ENCODE assay signal across 19 cellular contexts in genomic region chr1:217919683-217920502, GRCh38.
DNase-seq lines count a peak whose midpoint lies in the region; ATAC-seq and TF ChIP-seq lines count a peak whose summit lies in the region.
"Had no signal": no experiment of that assay in that cellular context is flagged by ENCODE, and none has a peak within 500 bp of the region (broad histone marks: within the 10 kb centered on the region; RNA-seq: fewer than 3 reads in every experiment).

No MANE protein-coding gene starts in this region.

- H3K36me3 Mint-ChIP-seq in HFFc6 (ENCODE audit: low read depth), result no peaks in the 10 kb centered on the region
- H3K36me3 Mint-ChIP-seq: natural killer cell treated with Interleukin-12 subunit alpha and Interleukin-12 subunit beta and Interleukin-15 and Interleukin-18, amount 100 ng/mL, for 72 hours had no signal

- H3K27ac ChIP-seq in OCI-LY3 (ENCODE audit: low read length) (no peak overlapping the region), skeletal muscle tissue (ENCODE audit: low read depth, low read length) (no peak overlapping the region)
- H3K27ac ChIP-seq: adrenal gland had no signal

- peaks cover 5% of the 10 kb centered on the region; the same call in 1 of the 2 replicates for H3K27me3 Mint-ChIP-seq in HFFc6 (ENCODE audit: insufficient read depth)
- H3K27me3 Mint-ChIP-seq: central memory CD8-positive, alpha-beta T cell; natural killer cell treated with Interleukin-12 subunit alpha and Interleukin-12 subunit beta and Interleukin-15 and Interleukin-18, amount 100 ng/mL, for 72 hours had no signal

- H2AFZ ChIP-seq in OCI-LY3 (ENCODE audit: low read depth, low read length), result no peak overlapping the region

- no peak overlapping the region for H3K9ac ChIP-seq in OCI-LY3 (ENCODE audit: low read length)
- peak overlapping the region in 1 of 3 donors; percentile 42 for H3K9ac ChIP-seq in skeletal muscle tissue (ENCODE audit: low read depth in 1 of 3, low read length in 3 of 3)

- H3K9me3 Mint-ChIP-seq in HFFc6, result peaks cover 17% of the 10 kb centered on the region

- H3K27me3 ChIP-seq in OCI-LY3 (ENCODE audit: low read depth, low read length) (0 out of 2 replicates have a peak, but pooled peaks cover 3% of the 10 kb centered on the region), skeletal muscle tissue (ENCODE audit: control insufficient read depth in 3 of 3, insufficient read depth in 3 of 3, low read length in 3 of 3) (peaks cover 7 to 14% (median 8%) of the 10 kb centered on the region in 3 donors)

- no peak for ATAC-seq in HG03039 (IDR thresholded peaks at IDR 0.05; ENCODE audit: unreplicated experiment)
- ATAC-seq: activated T-helper 17 cell treated with anti-CD3 and anti-CD28 coated beads, Interleukin-2, amount 50 U/mL, for 72 hours; natural killer cell treated with Interleukin-12 subunit alpha and Interleukin-12 subunit beta and Interleukin-15 and Interleukin-18, amount 100 ng/mL, for 72 hours; Right ventricle myocardium inferior had no signal

- DNase-seq in GM04503 (ENCODE audit: low read depth), result peak; percentile 3
- DNase-seq in inferior parietal cortex (ENCODE audit: extremely low spot score), result peak; percentile 33
- no peak for DNase-seq in HFFc6
- DNase-seq in NCI-H226, result no peak
- DNase-seq: adrenal gland; Calu3; effector CD4-positive, alpha-beta T cell; NCI-H1436; NCI-H446; stimulated activated CD4-positive, alpha-beta T cell treated with anti-CD3 and anti-CD28 coated beads, Interleukin-1b, Interleukin-23, amount 100 ng/mL, for 48 hours; T-helper 2 cell had no signal

- H3K9me3 ChIP-seq in OCI-LY3 (ENCODE audit: insufficient read depth, low read length) (no peaks in the 10 kb centered on the region), skeletal muscle tissue (ENCODE audit: control insufficient read depth in 3 of 3, low read length in 3 of 3) (peaks cover 0 to 2% (median 0%) of the 10 kb centered on the region in 3 donors)
- H3K9me3 ChIP-seq: adrenal gland had no signal

- H3K36me3 ChIP-seq in OCI-LY3 (replicated peaks; ENCODE audit: low read depth, low read length), result no peaks in the 10 kb centered on the region
- no peaks in the 10 kb centered on the region for H3K36me3 ChIP-seq in skeletal muscle tissue (ENCODE audit: control insufficient read depth in 3 of 3, insufficient read depth in 3 of 3, low read length in 3 of 3)
- H3K36me3 ChIP-seq: adrenal gland had no signal

- TF ChIP-seq CTCF in OCI-LY3 (IDR thresholded peaks at IDR 0.05; ENCODE audit: low read depth, low read length) (no peak), HFFc6 (IDR thresholded peaks at IDR 0.05) (no peak)

- H3K4me3 ChIP-seq in OCI-LY3 (ENCODE audit: low read length) (no peak overlapping the region; the same call in 1 of the 2 replicates), skeletal muscle tissue (ENCODE audit: low read length in 3 of 3) (peak overlapping the region in 2 of 3 donors; percentile 7 to 31)
- H3K4me3 ChIP-seq: adrenal gland had no signal

- peaks cover 8% of the 10 kb centered on the region for H3K4me1 ChIP-seq in OCI-LY3 (ENCODE audit: low read length)
- H3K4me1 ChIP-seq in skeletal muscle tissue (ENCODE audit: control insufficient read depth in 3 of 3, insufficient read depth in 3 of 3, low read length in 3 of 3), result peaks cover 0 to 3% (median 0%) of the 10 kb centered on the region in 3 donors
- H3K4me1 ChIP-seq: adrenal gland had no signal

- no peak overlapping the region for H3K4me3 Mint-ChIP-seq in HFFc6
- H3K4me3 Mint-ChIP-seq: activated T-helper 17 cell treated with anti-CD3 and anti-CD28 coated beads, Interleukin-2, amount 50 U/mL, for 72 hours; B cell; central memory CD8-positive, alpha-beta T cell; natural killer cell treated with Interleukin-12 subunit alpha and Interleukin-12 subunit beta and Interleukin-15 and Interleukin-18, amount 100 ng/mL, for 72 hours had no signal

- H3K79me2 ChIP-seq in OCI-LY3 (ENCODE audit: low read length), result no peaks in the 10 kb centered on the region

- H3K4me1 Mint-ChIP-seq in HFFc6 (ENCODE audit: low read depth), result no peaks in the 10 kb centered on the region
- H3K4me1 Mint-ChIP-seq: activated T-helper 17 cell treated with anti-CD3 and anti-CD28 coated beads, Interleukin-2, amount 50 U/mL, for 72 hours; B cell; central memory CD8-positive, alpha-beta T cell had no signal

- no peak overlapping the region for H3K27ac Mint-ChIP-seq in HFFc6
- H3K27ac Mint-ChIP-seq: activated T-helper 17 cell treated with anti-CD3 and anti-CD28 coated beads, Interleukin-2, amount 50 U/mL, for 72 hours; B cell; natural killer cell treated with Interleukin-12 subunit alpha and Interleukin-12 subunit beta and Interleukin-15 and Interleukin-18, amount 100 ng/mL, for 72 hours had no signal

- peak overlapping the region; percentile 10 for H3K4me2 ChIP-seq in OCI-LY3 (ENCODE audit: low read length)

- no peaks in the 10 kb centered on the region for H4K20me1 ChIP-seq in OCI-LY3 (ENCODE audit: insufficient read depth, low read length)

Comparison
In these comparisons a context has a peak if more than half of its experiments do, and no peak if none do; other contexts are left out.
1. DNase-seq: peak in GM04503 (single experiment) and inferior parietal cortex (single experiment); none in HFFc6 (single experiment) and NCI-H226 (single experiment).